8 cellular contexts compared by ENCODE assay signal in genomic region chr7:19754521-19755116, GRCh38. TPM values are rescaled to one million over a fixed set of nuclear protein-coding genes. Genes with fewer than 3 reads are reported as not detected.
DNase-seq lines count a peak whose midpoint lies in the region; ATAC-seq and TF ChIP-seq lines count a peak whose summit lies in the region.

No MANE protein-coding gene starts in this region.

- intact Hi-C loops in Caco-2 (cut with micrococcal nuclease; ENCODE audit: unreplicated experiment) = loop anchor here (1.0 to 2.0 kb wide), 4 partner anchors 229 to 844 kb away; no protein-coding TSS in a partner anchor

- POLR2A ChIA-PET in Caco-2 (lab: Charles Lee) = no interaction called here

- no peak overlapping the region for H3K27ac ChIP-seq in neural cell (ENCODE audit: low read length)

- DNase-seq in Caco-2 = peak in 1 of 2 experiments; percentile 52
- DNase-seq in HFF-Myc (ENCODE audit: extremely low read depth, low read depth) = peak; percentile 12
- peak; percentile 46 for DNase-seq in NCI-H748 treated with DMSO at 0.1 percent for 48 hours (lab: John Stamatoyannopoulos, UW)
- peak; percentile 13 for DNase-seq in cerebellar cortex (ENCODE audit: low spot score)
- no peak for DNase-seq in putamen (ENCODE audit: low spot score)
- DNase-seq in hypothalamus (lab: John Stamatoyannopoulos, UW) = no peak

- H2AFZ ChIP-seq in neural cell (ENCODE audit: low read depth, low read length) = no peak overlapping the region

- H3K9me3 ChIP-seq in Caco-2 (no peaks in the 10 kb centered on the region), neural cell (ENCODE audit: low read length) (no peaks in the 10 kb centered on the region)

- H3K4me3 Mint-ChIP-seq in Caco-2 (ENCODE audit: unreplicated experiment) = no peak overlapping the region

- no peaks in the 10 kb centered on the region for H4K20me1 ChIP-seq in neural cell (ENCODE audit: insufficient read depth)

- TF ChIP-seq EP300 in neural cell (conservative IDR thresholded peaks at IDR 0.05; ENCODE audit: poor library complexity, severe bottlenecking) = no peak

- TF ChIP-seq CTCF in Caco-2 (IDR thresholded peaks at IDR 0.05; ENCODE audit: insufficient read depth in 1 of 2, low read depth in 1 of 2, low read length in 1 of 2, severe bottlenecking in 1 of 2, unreplicated experiment in 1 of 2) = peak; percentile 65 to 78
- peak; percentile 55 for TF ChIP-seq CTCF in HFF-Myc (IDR thresholded peaks at IDR 0.05; ENCODE audit: low read depth, low read length, missing control alignments)
- TF ChIP-seq CTCF in neural cell (IDR thresholded peaks at IDR 0.05; ENCODE audit: poor library complexity, severe bottlenecking) = peak; percentile 70

- H3K4me1 Mint-ChIP-seq in Caco-2 (ENCODE audit: low read depth, unreplicated experiment) = peaks cover 6% of the 10 kb centered on the region

- no peak overlapping the region for H3K4me2 ChIP-seq in neural cell (ENCODE audit: low read length)

- H3K27ac Mint-ChIP-seq in Caco-2 (ENCODE audit: unreplicated experiment) = no peak overlapping the region

- H3F3A ChIP-seq in neural cell (ENCODE audit: insufficient read depth, low read length, poor library complexity, severe bottlenecking) = no peaks in the 10 kb centered on the region

- no peak for ATAC-seq in GM19452 (IDR thresholded peaks at IDR 0.05; ENCODE audit: unreplicated experiment)

- peak; percentile 71 for TF ChIP-seq RAD21 in neural cell (conservative IDR thresholded peaks at IDR 0.05)

- H3K9ac ChIP-seq in neural cell (ENCODE audit: low read length) = no peak overlapping the region

- no peaks in the 10 kb centered on the region for H3K27me3 Mint-ChIP-seq in Caco-2 (ENCODE audit: insufficient read depth, unreplicated experiment)

- peaks cover 8% of the 10 kb centered on the region; the same call in 1 of the 2 replicates for H3K4me1 ChIP-seq in Caco-2

- peaks cover 9% of the 10 kb centered on the region for H3K9me3 Mint-ChIP-seq in Caco-2 (ENCODE audit: unreplicated experiment)

- H3K27me3 ChIP-seq in Caco-2 (replicated peaks; ENCODE audit: control insufficient read depth, insufficient read depth, low read length) = no peaks in the 10 kb centered on the region
- no peaks in the 10 kb centered on the region for H3K27me3 ChIP-seq in neural cell (ENCODE audit: insufficient read depth, low read depth, low read length)

- no TSS peak for BruUV-seq in Caco-2 (replicated peaks; lab: Mats Ljungman, UMichigan)

- CTCF ChIA-PET in Caco-2 (lab: Charles Lee) = interaction anchor here (1.2 to 1.3 kb wide), 2 partner anchors 45 to 418 kb away, joined by 5 read pairs; no protein-coding TSS in a partner anchor

- H3K36me3 ChIP-seq in Caco-2 (ENCODE audit: control insufficient read depth, insufficient read depth, low read length) (no peaks in the 10 kb centered on the region), neural cell (ENCODE audit: insufficient read depth, low read length) (no peaks in the 10 kb centered on the region)

- H3K9me2 ChIP-seq in neural cell (ENCODE audit: insufficient read depth, low read length) = no peaks in the 10 kb centered on the region

- no peaks in the 10 kb centered on the region for H3K79me2 ChIP-seq in neural cell (replicated peaks; ENCODE audit: insufficient read depth, low read length)

- H3K36me3 Mint-ChIP-seq in Caco-2 (ENCODE audit: insufficient read depth, unreplicated experiment) = no peaks in the 10 kb centered on the region

- H3K4me3 ChIP-seq in Caco-2 (ENCODE audit: low read depth, low read length) (no peak overlapping the region), HFF-Myc (replicated peaks; ENCODE audit: low read depth, low read length) (no peak overlapping the region), neural cell (ENCODE audit: low read length) (no peak overlapping the region)

TF ChIP-seq in neural cell, 6 proteins besides CTCF, POLR2A, EP300 and RAD21:
- TF ChIP-seq SMC3 (conservative IDR thresholded peaks at IDR 0.05; ENCODE audit: poor library complexity) = peak; percentile 68
- no peak for TF ChIP-seq TAF1 (IDR thresholded peaks at IDR 0.05; ENCODE audit: low read depth)

RNA-seq across cellular contexts. Expression of gene TMEM196, which starts 18.8 kb away (rescaled TPM):
- not detected in 2 replicates for total RNA-seq in Caco-2 (2022)
- polyA plus RNA-seq in neural cell = 30.3 and 35.7 TPM in 2 replicates
- 48.5 and 54.6 TPM in 2 replicates for polyA minus RNA-seq in neural cell

RNA-seq across cellular contexts. Expression of gene POLR1F, which starts 45.8 kb away (rescaled TPM):
- total RNA-seq in Caco-2 (2022) = 15.6 and 21.6 TPM in 2 replicates
- 8.7 and 11.9 TPM in 2 replicates for polyA plus RNA-seq in neural cell
- 19.2 and 22.2 TPM in 2 replicates for polyA minus RNA-seq in neural cell

Comparison
In these comparisons a context has a peak if more than half of its experiments do, and no peak if none do; other contexts are left out.
1. DNase-seq: peak in HFF-Myc (single experiment), NCI-H748 treated with DMSO at 0.1 percent for 48 hours (single experiment) and cerebellar cortex (single experiment); none in putamen (single experiment) and hypothalamus (0 of 51).
2. Peak in every context shown above with its lines, with median percentiles within 50 percentile points of each other: CTCF ChIP-seq.